1 cellular context compared by ENCODE assay signal in the genomic region with DNA sequence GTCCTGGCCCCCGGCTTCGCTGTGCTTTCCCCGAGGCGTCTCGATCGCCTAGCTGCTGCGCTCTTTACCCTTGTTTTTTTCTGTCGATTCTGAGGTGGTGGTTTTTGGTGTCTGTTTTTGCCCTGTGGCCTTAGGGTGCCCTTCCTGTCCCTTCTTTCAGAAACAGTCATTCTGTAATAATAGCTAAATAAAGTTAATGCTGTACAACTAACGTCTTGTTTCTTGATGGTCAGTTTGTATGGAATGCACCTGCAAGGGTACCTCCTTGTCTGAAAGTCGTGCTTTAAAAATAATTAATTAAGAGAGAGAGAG.
TF ChIP-seq lines count a peak whose summit lies in the region.

No MANE protein-coding gene starts in this region.

TF ChIP-seq in HCT116, 20 proteins besides CTCF, POLR2A, EP300 and RAD21 (continued from another document):
- TF ChIP-seq, protein P1, sequence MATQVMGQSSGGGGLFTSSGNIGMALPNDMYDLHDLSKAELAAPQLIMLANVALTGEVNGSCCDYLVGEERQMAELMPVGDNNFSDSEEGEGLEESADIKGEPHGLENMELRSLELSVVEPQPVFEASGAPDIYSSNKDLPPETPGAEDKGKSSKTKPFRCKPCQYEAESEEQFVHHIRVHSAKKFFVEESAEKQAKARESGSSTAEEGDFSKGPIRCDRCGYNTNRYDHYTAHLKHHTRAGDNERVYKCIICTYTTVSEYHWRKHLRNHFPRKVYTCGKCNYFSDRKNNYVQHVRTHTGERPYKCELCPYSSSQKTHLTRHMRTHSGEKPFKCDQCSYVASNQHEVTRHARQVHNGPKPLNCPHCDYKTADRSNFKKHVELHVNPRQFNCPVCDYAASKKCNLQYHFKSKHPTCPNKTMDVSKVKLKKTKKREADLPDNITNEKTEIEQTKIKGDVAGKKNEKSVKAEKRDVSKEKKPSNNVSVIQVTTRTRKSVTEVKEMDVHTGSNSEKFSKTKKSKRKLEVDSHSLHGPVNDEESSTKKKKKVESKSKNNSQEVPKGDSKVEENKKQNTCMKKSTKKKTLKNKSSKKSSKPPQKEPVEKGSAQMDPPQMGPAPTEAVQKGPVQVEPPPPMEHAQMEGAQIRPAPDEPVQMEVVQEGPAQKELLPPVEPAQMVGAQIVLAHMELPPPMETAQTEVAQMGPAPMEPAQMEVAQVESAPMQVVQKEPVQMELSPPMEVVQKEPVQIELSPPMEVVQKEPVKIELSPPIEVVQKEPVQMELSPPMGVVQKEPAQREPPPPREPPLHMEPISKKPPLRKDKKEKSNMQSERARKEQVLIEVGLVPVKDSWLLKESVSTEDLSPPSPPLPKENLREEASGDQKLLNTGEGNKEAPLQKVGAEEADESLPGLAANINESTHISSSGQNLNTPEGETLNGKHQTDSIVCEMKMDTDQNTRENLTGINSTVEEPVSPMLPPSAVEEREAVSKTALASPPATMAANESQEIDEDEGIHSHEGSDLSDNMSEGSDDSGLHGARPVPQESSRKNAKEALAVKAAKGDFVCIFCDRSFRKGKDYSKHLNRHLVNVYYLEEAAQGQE (IDR thresholded peaks at IDR 0.05; ENCODE audit: low read depth) = no peak
- TF ChIP-seq SRF (IDR thresholded peaks at IDR 0.05; ENCODE audit: low read depth) (no peak), ZFX (IDR thresholded peaks at IDR 0.05) (peak; percentile 75), TCF7L2 (IDR thresholded peaks at IDR 0.05; ENCODE audit: borderline replicate concordance, extremely low read depth, insufficient read depth, insufficient read length) (no peak), ELF1 (IDR thresholded peaks at IDR 0.05; ENCODE audit: borderline replicate concordance, low read depth) (no peak)
